Comparison of ENCODE assay signal across 26 cellular contexts in the genomic region with DNA sequence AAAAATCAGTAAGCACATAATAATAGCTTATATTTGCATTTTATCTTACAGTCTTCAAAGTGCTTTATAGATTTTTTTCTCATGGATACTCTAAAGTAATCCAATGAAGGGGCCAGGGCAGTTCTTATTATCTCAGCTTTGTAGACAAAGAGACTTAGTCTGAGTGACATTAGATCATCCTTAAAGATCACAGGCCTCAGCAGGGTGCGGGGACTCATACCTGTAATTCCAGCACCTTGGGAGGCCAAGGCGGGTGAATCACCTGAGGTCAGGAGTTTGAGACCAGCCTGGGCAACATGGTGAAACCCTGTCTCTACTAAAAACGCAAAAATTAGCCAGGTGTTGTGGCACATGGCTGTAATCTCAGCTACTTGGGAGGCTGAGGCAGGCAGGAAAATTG. TPM values are rescaled to one million over a fixed set of nuclear protein-coding genes. Genes with fewer than 3 reads are reported as not detected.
"Had no signal": no experiment of that assay in that cellular context is flagged by ENCODE, and none has a peak within 500 bp of the region (broad histone marks: within the 10 kb centered on the region; RNA-seq: fewer than 3 reads in every experiment).

No MANE protein-coding gene starts in this region.

- ATAC-seq: left colon; left lung; lower lobe of right lung; naive thymus-derived CD4-positive, alpha-beta T cell; natural killer cell treated with Interleukin-12 subunit alpha and Interleukin-12 subunit beta and Interleukin-15 and Interleukin-18, amount 100 ng/mL, for 72 hours; right lobe of liver; stimulated activated naive B cell treated with anti-CD40 and anti-IgM and Interleukin-4, amounts not matched to agents 10 μg/mL and 1 μg/mL and 100 μg/mL, for 72 hours had no signal

- H3K4me3 ChIP-seq: hepatocyte, left lung, lower lobe of right lung, ovary, right atrium auricular region, right lobe of liver, smooth muscle cell, suprapubic skin, thoracic aorta, tibial artery, uterus had no signal

- H3K4me2 ChIP-seq: hepatocyte, smooth muscle cell had no signal

- H3K9me3 ChIP-seq: lower lobe of right lung, ovary, right atrium auricular region, right lobe of liver, thoracic aorta, tibial artery, uterus had no signal

- H3K36me3 ChIP-seq: left lung, lower lobe of right lung, ovary, right atrium auricular region, right lobe of liver, thoracic aorta, tibial artery, uterus had no signal

- DNase-seq: kidney glomerular epithelial cell; left colon; left lung; lower lobe of right lung; mammary epithelial cell; mesenchymal stem cell; naive thymus-derived CD4-positive, alpha-beta T cell; ovary; right lobe of liver; stimulated activated CD4-positive, alpha-beta T cell treated with anti-CD3 and anti-CD28 coated beads, Interleukin-1b, Interleukin-23, amount 100 ng/mL, for 48 hours; stimulated activated CD4-positive, alpha-beta T cell treated with anti-CD3 and anti-CD28 coated beads, Interleukin-2, amount 100 ng/mL, for 48 hours; stimulated activated naive B cell treated with anti-CD40 and anti-IgM and Interleukin-4, amounts not matched to agents 10 μg/mL and 1 μg/mL and 100 μg/mL, for 72 hours; tibial artery; uterus had no signal

- H3K27me3 ChIP-seq: hepatocyte, left lung, ovary, right atrium auricular region, right lobe of liver, suprapubic skin, tibial artery, uterus had no signal

- H3K4me1 ChIP-seq: left lung, lower lobe of right lung, right atrium auricular region, right lobe of liver, suprapubic skin, tibial artery, uterus had no signal

- H3K79me2 ChIP-seq: hepatocyte had no signal

- H2AFZ ChIP-seq: hepatocyte had no signal

- H3K27ac ChIP-seq: hepatocyte, left lung, lower lobe of right lung, ovary, right atrium auricular region, right lobe of liver, suprapubic skin, thoracic aorta, tibial artery, uterus had no signal

RNA-seq across cellular contexts. Expression of a gene that starts 14.5 kb away (rescaled TPM):
- total RNA-seq: natural killer cell treated with Interleukin-12 subunit alpha and Interleukin-12 subunit beta and Interleukin-15 and Interleukin-18, amount 100 ng/mL, for 72 hours; skeletal muscle tissue had no signal
- polyA plus RNA-seq: naive thymus-derived CD4-positive, alpha-beta T cell; neural cell had no signal

RNA-seq across cellular contexts. Expression of a gene that starts 54.5 kb away (rescaled TPM):
- total RNA-seq: left colon; mononuclear cell; myocyte; naive thymus-derived CD4-positive, alpha-beta T cell; natural killer cell treated with Interleukin-12 subunit alpha and Interleukin-12 subunit beta and Interleukin-15 and Interleukin-18, amount 100 ng/mL, for 72 hours; pulmonary artery endothelial cell; ureter had no signal
- polyA plus RNA-seq: naive thymus-derived CD4-positive, alpha-beta T cell had no signal
